In genomic region chr17:35761601-35762000, GRCh38 we compare ENCODE assay signal across 9 cellular contexts. TPM values are rescaled to one million over a fixed set of nuclear protein-coding genes. Genes with fewer than 3 reads are reported as not detected.
"Had no signal": no experiment of that assay in that cellular context is flagged by ENCODE, and none has a peak within 500 bp of the region (broad histone marks: within the 10 kb centered on the region; RNA-seq: fewer than 3 reads in every experiment).

No MANE protein-coding gene starts in this region.

- H3K4me3 Mint-ChIP-seq: GM23338, H9, IgD-negative memory B cell had no signal

- H3K9me3 Mint-ChIP-seq: GM23338, H9, IgD-negative memory B cell had no signal

- H3K4me3 ChIP-seq: GM23338 had no signal

- H3K36me3 Mint-ChIP-seq: IgD-negative memory B cell had no signal

- H2AFZ ChIP-seq: GM23338 had no signal

- FAIRE-seq: H1, H54, HTR-8/SVneo had no signal

- ATAC-seq: GM23338 had no signal

- DNase-seq: H9, HCEC 1CT, KBM-7 had no signal

- H3K27ac Mint-ChIP-seq: GM23338, H9 had no signal

- H3K4me2 ChIP-seq: GM23338 had no signal

RNA-seq across cellular contexts. Expression of gene C17orf50, which starts 0.9 kb away (rescaled TPM):
- total RNA-seq: H1, H9, HT-29 had no signal
- polyA plus RNA-seq: IgD-negative memory B cell had no signal

RNA-seq across cellular contexts. Expression of gene GAS2L2, which starts 8.6 kb away (rescaled TPM):
- total RNA-seq: GM23338, H9 had no signal
- polyA plus RNA-seq: IgD-negative memory B cell had no signal

RNA-seq across cellular contexts. Expression of gene RASL10B, which starts 30.2 kb away (rescaled TPM):
- polyA plus RNA-seq: IgD-negative memory B cell had no signal

RNA-seq across cellular contexts. Expression of gene MMP28, which starts 33.8 kb away (rescaled TPM):
- total RNA-seq: GM23338, H1, H9 had no signal
- polyA plus RNA-seq: GM23338, H1 had no signal
